1 cellular context compared by ENCODE assay signal in the genomic region with DNA sequence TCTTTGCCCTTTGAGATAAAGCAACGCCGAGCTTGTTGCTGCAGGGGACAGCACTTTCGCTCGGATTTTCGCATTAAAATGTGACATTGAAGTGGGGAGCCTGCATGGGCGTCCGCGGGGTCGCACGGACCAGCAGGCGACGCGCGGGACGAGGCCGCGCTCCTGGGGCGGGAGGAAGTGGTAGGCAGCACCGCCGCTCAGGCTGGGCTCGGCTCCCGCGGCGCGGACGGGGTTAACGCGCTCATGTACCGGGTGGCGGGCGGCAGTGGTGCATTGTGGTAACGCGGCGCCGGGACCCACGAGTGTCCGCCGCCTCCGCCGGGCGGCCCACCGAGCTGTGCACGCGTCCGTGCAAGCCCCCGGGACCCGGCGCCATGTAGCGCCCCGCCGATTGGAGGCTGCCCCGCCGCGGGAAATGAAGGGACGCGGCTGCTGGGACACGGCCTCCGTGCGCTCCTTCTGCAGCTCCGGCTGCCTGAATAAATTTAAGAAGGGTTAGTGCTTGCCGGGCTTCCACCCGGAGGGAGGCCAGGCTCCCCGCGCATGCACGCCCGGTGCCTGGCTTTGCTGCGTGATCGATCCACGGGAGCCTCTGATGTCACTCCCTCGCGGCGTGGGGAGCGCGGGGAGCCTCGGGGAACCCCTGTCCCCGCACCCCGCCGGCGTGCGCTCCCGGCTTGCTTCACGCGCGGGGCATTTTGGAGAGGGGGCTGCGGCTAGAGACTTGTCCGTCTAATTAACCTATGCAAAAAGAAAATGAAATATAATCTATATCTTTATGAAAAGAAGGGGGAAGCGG.
TF ChIP-seq lines count a peak whose summit lies in the region.

No MANE protein-coding gene starts in this region.

TF ChIP-seq in WTC11, 78 proteins besides CTCF, POLR2A, EP300 and RAD21 (continued from another document):
- TF ChIP-seq, protein P1, sequence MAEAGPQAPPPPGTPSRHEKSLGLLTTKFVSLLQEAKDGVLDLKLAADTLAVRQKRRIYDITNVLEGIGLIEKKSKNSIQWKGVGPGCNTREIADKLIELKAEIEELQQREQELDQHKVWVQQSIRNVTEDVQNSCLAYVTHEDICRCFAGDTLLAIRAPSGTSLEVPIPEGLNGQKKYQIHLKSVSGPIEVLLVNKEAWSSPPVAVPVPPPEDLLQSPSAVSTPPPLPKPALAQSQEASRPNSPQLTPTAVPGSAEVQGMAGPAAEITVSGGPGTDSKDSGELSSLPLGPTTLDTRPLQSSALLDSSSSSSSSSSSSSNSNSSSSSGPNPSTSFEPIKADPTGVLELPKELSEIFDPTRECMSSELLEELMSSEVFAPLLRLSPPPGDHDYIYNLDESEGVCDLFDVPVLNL (CRISPR knock-in tag; IDR thresholded peaks at IDR 0.05; ENCODE audit: borderline replicate concordance, low read depth) = no peak
- TF ChIP-seq ATF1 (CRISPR knock-in tag; IDR thresholded peaks at IDR 0.05) = no peak
- no peak for TF ChIP-seq GABPB1 (CRISPR knock-in tag; IDR thresholded peaks at IDR 0.05)
